Comparison of ENCODE assay signal across 20 cellular contexts in the genomic region with DNA sequence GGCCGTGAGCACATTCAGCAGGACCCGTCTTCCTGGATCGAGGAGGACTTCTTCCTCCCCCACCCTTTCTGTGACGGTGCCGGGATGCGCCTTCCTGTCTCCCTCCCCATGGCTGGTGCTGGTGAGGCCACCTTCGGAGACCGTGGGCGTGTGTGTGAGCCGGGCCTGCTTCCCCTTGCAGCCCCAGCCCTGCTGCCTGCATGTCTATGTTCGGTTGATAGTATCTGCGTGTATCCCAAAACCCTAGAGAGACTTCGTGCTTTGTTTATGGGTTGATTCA.
"Had no signal": no experiment of that assay in that cellular context is flagged by ENCODE, and none has a peak within 500 bp of the region (broad histone marks: within the 10 kb centered on the region; RNA-seq: fewer than 3 reads in every experiment).

No MANE protein-coding gene starts in this region.

- H3K4me1 Mint-ChIP-seq: activated naive CD4-positive, alpha-beta T cell treated with anti-CD3 and anti-CD28 coated beads, Interleukin-2, amount 10 ng/mL, durations not matched to agents 7 days and 5 days; mesothelial cell of epicardium; nephron had no signal

- H3K4me3 Mint-ChIP-seq: activated CD4-positive, alpha-beta memory T cell treated with anti-CD3 and anti-CD28 coated beads for 36 hours; activated naive CD4-positive, alpha-beta T cell treated with anti-CD3 and anti-CD28 coated beads, Interleukin-2, amount 10 ng/mL, durations not matched to agents 7 days and 5 days; mesothelial cell of epicardium; nephron; T-helper 1 cell treated with Interleukin-12 subunit alpha and Interleukin-12 subunit beta and Interleukin-4 antibody, amounts not matched to agents 30 μg/mL and 1 μg/mL, for 36 hours had no signal

- H3K4me1 ChIP-seq: heart right ventricle, upper lobe of left lung had no signal

- H3K9me3 ChIP-seq: heart right ventricle, upper lobe of left lung had no signal

- H3K27me3 ChIP-seq: heart right ventricle, upper lobe of left lung had no signal

- H3K27ac ChIP-seq: heart right ventricle, upper lobe of left lung had no signal

- H3K9me3 Mint-ChIP-seq: activated CD4-positive, alpha-beta memory T cell treated with anti-CD3 and anti-CD28 coated beads for 36 hours; activated naive CD4-positive, alpha-beta T cell treated with anti-CD3 and anti-CD28 coated beads, Interleukin-2, amount 10 ng/mL, durations not matched to agents 7 days and 5 days; mesothelial cell of epicardium; nephron; T-helper 1 cell treated with Interleukin-12 subunit alpha and Interleukin-12 subunit beta and Interleukin-4 antibody, amounts not matched to agents 30 μg/mL and 1 μg/mL, for 36 hours had no signal

- H3K4me3 ChIP-seq: heart right ventricle, smooth muscle cell, upper lobe of left lung had no signal

- H3K27ac Mint-ChIP-seq: activated CD4-positive, alpha-beta memory T cell treated with anti-CD3 and anti-CD28 coated beads for 36 hours; activated naive CD4-positive, alpha-beta T cell treated with anti-CD3 and anti-CD28 coated beads, Interleukin-2, amount 10 ng/mL, durations not matched to agents 7 days and 5 days; mesothelial cell of epicardium; nephron; T-helper 1 cell treated with Interleukin-12 subunit alpha and Interleukin-12 subunit beta and Interleukin-4 antibody, amounts not matched to agents 30 μg/mL and 1 μg/mL, for 36 hours had no signal

- H3K27me3 Mint-ChIP-seq: activated CD4-positive, alpha-beta memory T cell treated with anti-CD3 and anti-CD28 coated beads for 36 hours; activated naive CD4-positive, alpha-beta T cell treated with anti-CD3 and anti-CD28 coated beads, Interleukin-2, amount 10 ng/mL, durations not matched to agents 7 days and 5 days had no signal

- ATAC-seq: sciatic nerve had no signal

- DNase-seq: activated CD4-positive, alpha-beta memory T cell treated with anti-CD3 and anti-CD28 coated beads for 36 hours; activated CD4-positive, alpha-beta T cell treated with anti-CD3 and anti-CD28 coated beads for 48 hours; activated effector memory CD4-positive, alpha-beta T cell treated with anti-CD3 and anti-CD28 coated beads, Interleukin-2, amount 50 U/mL, for 16 hours; activated naive CD4-positive, alpha-beta T cell treated with anti-CD3 and anti-CD28 coated beads, Interleukin-2, amount 10 ng/mL, durations not matched to agents 7 days and 5 days; activated T-cell treated with anti-CD3 and anti-CD28 coated beads, Interleukin-2, amount 50 U/mL, for 48 hours; amygdala; effector CD4-positive, alpha-beta T cell; erythroblast; foreskin fibroblast; heart right ventricle; mammary epithelial cell; occipital lobe; stimulated activated CD4-positive, alpha-beta T cell treated with anti-CD3 and anti-CD28 coated beads, Interleukin-2, amount 100 ng/mL, for 48 hours; stimulated activated naive CD4-positive, alpha-beta T cell treated with Interleukin-2 at 50 U/mL for 16 hours had no signal
